9 cellular contexts compared by ENCODE assay signal in genomic region chr1:10338047-10338446, GRCh38.
DNase-seq lines count a peak whose midpoint lies in the region; ATAC-seq and TF ChIP-seq lines count a peak whose summit lies in the region.
"Had no signal": no experiment of that assay in that cellular context is flagged by ENCODE, and none has a peak within 500 bp of the region (broad histone marks: within the 10 kb centered on the region; RNA-seq: fewer than 3 reads in every experiment).

No MANE protein-coding gene starts in this region.

- TF ChIP-seq POLR2A in esophagus muscularis mucosa (IDR thresholded peaks at IDR 0.05; ENCODE audit: low read depth), result no peak
- no peak for TF ChIP-seq POLR2A in upper lobe of left lung (IDR thresholded peaks at IDR 0.05)

- no peak overlapping the region for H3K4me3 Mint-ChIP-seq in activated CD4-positive, alpha-beta memory T cell treated with anti-CD3 and anti-CD28 coated beads for 36 hours
- H3K4me3 Mint-ChIP-seq in naive thymus-derived CD4-positive, alpha-beta T cell, result no peak overlapping the region

- peaks cover 50 to 98% (median 61%) of the 10 kb centered on the region in 4 donors for H3K36me3 ChIP-seq in esophagus muscularis mucosa
- H3K36me3 ChIP-seq in naive thymus-derived CD4-positive, alpha-beta T cell (ENCODE audit: control insufficient read depth in 2 of 3, insufficient read depth in 3 of 3, low read length in 3 of 3), result peaks cover 0 to 22% (median 5%) of the 10 kb centered on the region in 3 experiments
- H3K36me3 ChIP-seq in upper lobe of left lung, result peaks cover 30 to 89% (median 43%) of the 10 kb centered on the region in 4 donors

- TF ChIP-seq CTCF in LNCaP clone FGC (IDR thresholded peaks at IDR 0.05; ENCODE audit: control insufficient read depth, extremely low read depth, insufficient read depth) (peak; percentile 81), esophagus muscularis mucosa (IDR thresholded peaks at IDR 0.05) (peak; percentile 63 to 82 (median 82)), upper lobe of left lung (IDR thresholded peaks at IDR 0.05) (peak; percentile 26 to 60 (median 48))

- H3K27me3 Mint-ChIP-seq in activated CD4-positive, alpha-beta memory T cell treated with anti-CD3 and anti-CD28 coated beads for 36 hours, result no peaks in the 10 kb centered on the region
- no peaks in the 10 kb centered on the region for H3K27me3 Mint-ChIP-seq in naive thymus-derived CD4-positive, alpha-beta T cell

- 21% methylated on average over 2 of the region's 2 CpGs for WGBS in esophagus muscularis mucosa
- 25 to 38% methylated on average over 2 of the region's 2 CpGs for WGBS in upper lobe of left lung, 2 donors

- DNase-seq in DMS153 treated with DMSO at 0.1 percent for 48 hours (lab: John Stamatoyannopoulos, UW; ENCODE audit: unreplicated experiment), result peak; percentile 15
- DNase-seq in DMS153 (lab: John Stamatoyannopoulos, UW), result no peak
- DNase-seq in LNCaP clone FGC (ENCODE audit: low read depth), result no peak
- DNase-seq in activated CD4-positive, alpha-beta memory T cell treated with anti-CD3 and anti-CD28 coated beads for 36 hours, result peak; percentile 65
- DNase-seq in esophagus muscularis mucosa (ENCODE audit: extremely low spot score), result no peak
- DNase-seq in naive thymus-derived CD4-positive, alpha-beta T cell, result peak in 5 of 9 donors; percentile 1 to 27 (median 9)
- peak in 1 of 2 donors; percentile 32 for DNase-seq in upper lobe of left lung

- H3K27ac Mint-ChIP-seq in activated CD4-positive, alpha-beta memory T cell treated with anti-CD3 and anti-CD28 coated beads for 36 hours, result no peak overlapping the region
- H3K27ac Mint-ChIP-seq in naive thymus-derived CD4-positive, alpha-beta T cell, result no peak overlapping the region

- H3K4me1 Mint-ChIP-seq in activated CD4-positive, alpha-beta memory T cell treated with anti-CD3 and anti-CD28 coated beads for 36 hours (ENCODE audit: low read depth), result no peaks in the 10 kb centered on the region
- H3K4me1 Mint-ChIP-seq in naive thymus-derived CD4-positive, alpha-beta T cell, result no peaks in the 10 kb centered on the region

- ATAC-seq in naive thymus-derived CD4-positive, alpha-beta T cell, result no peak
- ATAC-seq in upper lobe of left lung (ENCODE audit: low FRiP score in 2 of 2) (peak in 1 of 2 donors; percentile 70), HG03432 (IDR thresholded peaks at IDR 0.05; ENCODE audit: unreplicated experiment) (no peak)

- intact Hi-C loops in activated CD4-positive, alpha-beta memory T cell treated with anti-CD3 and anti-CD28 coated beads for 36 hours (cut with micrococcal nuclease), result loop anchor here (1.0 kb wide), 1 partner anchor 128 kb away; the partner anchor contains the start of gene KIF1B
- intact Hi-C loops in esophagus muscularis mucosa (cut with DNase I), result loop anchor here (5.0 to 10.0 kb wide), 2 partner anchors 131 to 383 kb away; no protein-coding TSS in a partner anchor
- intact Hi-C loops in naive thymus-derived CD4-positive, alpha-beta T cell (cut with micrococcal nuclease), result loop anchor here (1.0 to 5.0 kb wide), 3 partner anchors 128 to 461 kb away; partner anchors contain the start of gene KIF1B (in 1 of the 2)

- TF ChIP-seq EP300 in esophagus muscularis mucosa (IDR thresholded peaks at IDR 0.05) (no peak), upper lobe of left lung (IDR thresholded peaks at IDR 0.05) (no peak)

- H3K4me3 ChIP-seq in LNCaP clone FGC (ENCODE audit: low read depth, low read length), result no peak overlapping the region
- H3K4me3 ChIP-seq in esophagus muscularis mucosa, result no peak overlapping the region
- H3K4me3 ChIP-seq in naive thymus-derived CD4-positive, alpha-beta T cell (ENCODE audit: low read length), result no peak overlapping the region
- H3K4me3 ChIP-seq in upper lobe of left lung, result no peak overlapping the region
- H3K4me3 ChIP-seq: BLaER1 had no signal

- no peak overlapping the region for H3K27ac ChIP-seq in esophagus muscularis mucosa (replicated peaks in 1 of 4)
- H3K27ac ChIP-seq in naive thymus-derived CD4-positive, alpha-beta T cell (ENCODE audit: low read depth, low read length), result no peak overlapping the region
- H3K27ac ChIP-seq in upper lobe of left lung, result peak overlapping the region in 1 of 4 donors; percentile 16
- H3K27ac ChIP-seq: BLaER1 had no signal

- CTCF ChIA-PET in activated CD4-positive, alpha-beta memory T cell treated with anti-CD3 and anti-CD28 coated beads for 36 hours (lab: Charles Lee), result interaction anchor here (0.6 to 1.8 kb wide), 8 partner anchors 9 to 212 kb away, joined by 3 to 28 read pairs (median 4); partner anchors contain the start of gene KIF1B
- CTCF ChIA-PET in naive thymus-derived CD4-positive, alpha-beta T cell (lab: Charles Lee), result interaction anchor here (1.6 kb wide), 1 partner anchor 129 kb away, joined by 5 read pairs; no protein-coding TSS in a partner anchor

- peaks cover 0 to 13% (median 2%) of the 10 kb centered on the region in 4 donors for H3K4me1 ChIP-seq in esophagus muscularis mucosa
- no peaks in the 10 kb centered on the region for H3K4me1 ChIP-seq in naive thymus-derived CD4-positive, alpha-beta T cell (ENCODE audit: control insufficient read depth in 2 of 2, insufficient read depth in 2 of 2, low read length in 2 of 2)
- H3K4me1 ChIP-seq in upper lobe of left lung, result peaks cover 0 to 4% (median 1%) of the 10 kb centered on the region in 4 donors
- H3K4me1 ChIP-seq: BLaER1 had no signal

- POLR2A ChIA-PET in activated CD4-positive, alpha-beta memory T cell treated with anti-CD3 and anti-CD28 coated beads for 36 hours (lab: Charles Lee), result no interaction called here
- POLR2A ChIA-PET in naive thymus-derived CD4-positive, alpha-beta T cell (lab: Charles Lee), result interaction anchor here (0.5 kb wide), 1 partner anchor 25 kb away, joined by 3 read pairs; no protein-coding TSS in a partner anchor

- no peaks in the 10 kb centered on the region for H3K9me3 Mint-ChIP-seq in activated CD4-positive, alpha-beta memory T cell treated with anti-CD3 and anti-CD28 coated beads for 36 hours
- no peaks in the 10 kb centered on the region for H3K9me3 Mint-ChIP-seq in naive thymus-derived CD4-positive, alpha-beta T cell

- no peaks in the 10 kb centered on the region for H3K9me3 ChIP-seq in esophagus muscularis mucosa
- no peaks in the 10 kb centered on the region for H3K9me3 ChIP-seq in naive thymus-derived CD4-positive, alpha-beta T cell (ENCODE audit: control insufficient read depth in 2 of 3, low read length in 3 of 3)
- H3K9me3 ChIP-seq in upper lobe of left lung, result no peaks in the 10 kb centered on the region
- H3K9me3 ChIP-seq: BLaER1 had no signal

- H3K27me3 ChIP-seq in esophagus muscularis mucosa (no peaks in the 10 kb centered on the region), upper lobe of left lung (no peaks in the 10 kb centered on the region)
- no peaks in the 10 kb centered on the region for H3K27me3 ChIP-seq in naive thymus-derived CD4-positive, alpha-beta T cell (ENCODE audit: control insufficient read depth in 2 of 2, insufficient read depth in 2 of 2, low read length in 2 of 2)
- H3K27me3 ChIP-seq: BLaER1 had no signal

- peaks cover 17% of the 10 kb centered on the region for H3K36me3 Mint-ChIP-seq in activated CD4-positive, alpha-beta memory T cell treated with anti-CD3 and anti-CD28 coated beads for 36 hours
- peaks cover 6 to 61% (median 16%) of the 10 kb centered on the region in 5 donors for H3K36me3 Mint-ChIP-seq in naive thymus-derived CD4-positive, alpha-beta T cell

Comparison
In these comparisons a context has a peak if more than half of its experiments do, and no peak if none do; other contexts are left out.
1. DNase-seq: peak in DMS153 treated with DMSO at 0.1 percent for 48 hours (single experiment), activated CD4-positive, alpha-beta memory T cell treated with anti-CD3 and anti-CD28 coated beads for 36 hours (single experiment) and naive thymus-derived CD4-positive, alpha-beta T cell (5 of 9); none in DMS153 (single experiment), LNCaP clone FGC (single experiment) and esophagus muscularis mucosa (single experiment).
2. Peak in every context shown above with its lines, with median percentiles within 50 percentile points of each other: CTCF ChIP-seq.